ENCODE assay signal across 16 cellular contexts in genomic region chr2:21423854-21424253, GRCh38.
"Had no signal": no experiment of that assay in that cellular context is flagged by ENCODE, and none has a peak within 500 bp of the region (broad histone marks: within the 10 kb centered on the region; RNA-seq: fewer than 3 reads in every experiment).

No MANE protein-coding gene starts in this region.

- H3K27me3 ChIP-seq: sigmoid colon had no signal

- H3K36me3 Mint-ChIP-seq: activated naive CD4-positive, alpha-beta T cell treated with anti-CD3 and anti-CD28 coated beads, Interleukin-2, amount 50 U/mL, for 24 hours; naive thymus-derived CD4-positive, alpha-beta T cell had no signal

- H3K4me1 Mint-ChIP-seq: activated naive CD4-positive, alpha-beta T cell treated with anti-CD3 and anti-CD28 coated beads, Interleukin-2, amount 50 U/mL, for 24 hours had no signal

- H3K4me3 ChIP-seq: dorsolateral prefrontal cortex, lung, prostate gland, sigmoid colon had no signal

- H3K36me3 ChIP-seq: prostate gland, sigmoid colon had no signal

- DNase-seq: activated CD4-positive, alpha-beta T cell treated with anti-CD3 and anti-CD28 coated beads, Interleukin-2, amount 50 U/mL, for 4 hours; activated effector memory CD4-positive, alpha-beta T cell treated with Interleukin-2 at 50 U/mL for 16 hours; activated T-cell treated with anti-CD3 and anti-CD28 coated beads, Interleukin-2, amount 50 U/mL, for 1 hour; amniotic stem cell; dorsolateral prefrontal cortex; glutamatergic neuron; naive thymus-derived CD4-positive, alpha-beta T cell; sigmoid colon; stimulated activated CD4-positive, alpha-beta T cell treated with anti-CD3 and anti-CD28 coated beads, Interleukin-4, amount 100 ng/mL, for 1 hour; stimulated activated CD8-positive, alpha-beta memory T cell treated with anti-CD3 and anti-CD28 coated beads, Interleukin-4, amount 100 ng/mL, for 48 hours had no signal

- H3K4me3 Mint-ChIP-seq: activated naive CD4-positive, alpha-beta T cell treated with anti-CD3 and anti-CD28 coated beads, Interleukin-2, amount 50 U/mL, for 24 hours; naive thymus-derived CD4-positive, alpha-beta T cell; stimulated activated naive CD8-positive, alpha-beta T cell treated with anti-CD3 and anti-CD28 coated beads, Interleukin-15, Interleukin-2, amounts not matched to agents 100 ng/mL and 50 ng/mL, for 24 hours; T-helper 2 cell treated with Interferon-gamma antibody and Interleukin-4, amounts not matched to agents 5 μg/mL and 100 μg/mL, for 36 hours had no signal

- ATAC-seq: activated CD4-positive, CD25-positive, alpha-beta regulatory T cell treated with anti-CD3 and anti-CD28 coated beads, Interleukin-2, amount 50 U/mL, for 24 hours; naive thymus-derived CD4-positive, alpha-beta T cell had no signal

- H3K4me1 ChIP-seq: prostate gland, sigmoid colon had no signal

- H3K27ac ChIP-seq: dorsolateral prefrontal cortex, prostate gland, sigmoid colon had no signal

- H3K9me3 ChIP-seq: prostate gland, sigmoid colon had no signal

- H3K27me3 Mint-ChIP-seq: activated naive CD4-positive, alpha-beta T cell treated with anti-CD3 and anti-CD28 coated beads, Interleukin-2, amount 50 U/mL, for 24 hours; naive thymus-derived CD4-positive, alpha-beta T cell; stimulated activated naive CD8-positive, alpha-beta T cell treated with anti-CD3 and anti-CD28 coated beads, Interleukin-15, Interleukin-2, amounts not matched to agents 100 ng/mL and 50 ng/mL, for 24 hours had no signal

- H3K27ac Mint-ChIP-seq: activated naive CD4-positive, alpha-beta T cell treated with anti-CD3 and anti-CD28 coated beads, Interleukin-2, amount 50 U/mL, for 24 hours; naive thymus-derived CD4-positive, alpha-beta T cell; stimulated activated naive CD8-positive, alpha-beta T cell treated with anti-CD3 and anti-CD28 coated beads, Interleukin-15, Interleukin-2, amounts not matched to agents 100 ng/mL and 50 ng/mL, for 24 hours; T-helper 2 cell treated with Interferon-gamma antibody and Interleukin-4, amounts not matched to agents 5 μg/mL and 100 μg/mL, for 36 hours had no signal

- H3K9me3 Mint-ChIP-seq: T-helper 2 cell treated with Interferon-gamma antibody and Interleukin-4, amounts not matched to agents 5 μg/mL and 100 μg/mL, for 36 hours had no signal
